8 cellular contexts compared by ENCODE assay signal in the genomic region with DNA sequence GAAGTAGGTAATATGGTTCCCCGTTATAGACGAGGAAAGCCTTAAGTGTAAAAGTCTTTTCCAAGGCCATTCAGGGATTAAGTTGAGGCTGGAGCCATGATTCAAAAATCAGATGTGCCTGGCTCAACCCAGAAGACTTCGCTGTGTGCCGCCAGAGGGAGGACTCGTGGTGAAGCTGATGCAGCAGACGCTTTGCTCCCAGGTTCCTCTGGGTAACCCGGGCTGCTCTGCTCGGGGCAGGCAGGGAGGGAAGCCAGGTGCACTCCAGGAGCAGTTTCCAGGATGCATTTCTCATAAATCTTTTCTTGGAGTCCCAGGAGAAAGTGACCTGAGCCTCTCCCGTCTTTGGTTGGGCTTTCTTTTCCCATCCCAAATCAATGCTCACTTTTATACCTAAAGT.
"Had no signal": no experiment of that assay in that cellular context is flagged by ENCODE, and none has a peak within 500 bp of the region (broad histone marks: within the 10 kb centered on the region; RNA-seq: fewer than 3 reads in every experiment).

No MANE protein-coding gene starts in this region.

- DNase-seq: GOT3, H7, HFFc6, IMR-90, KBM-7 had no signal

- H3K4me1 ChIP-seq: HAP-1 had no signal

- H3K4me3 ChIP-seq: HAP-1 had no signal

- H3K27ac Mint-ChIP-seq: HFFc6 had no signal

- H3K4me3 Mint-ChIP-seq: HFFc6 had no signal

- ATAC-seq: HCT116 had no signal

- H3K27ac ChIP-seq: HL-60 had no signal

- H3K36me3 ChIP-seq: HAP-1 had no signal

- H3K9me3 Mint-ChIP-seq: HFFc6 had no signal
